19 cellular contexts compared by ENCODE assay signal in genomic region chr17:44925731-44926697, GRCh38. TPM values are rescaled to one million over a fixed set of nuclear protein-coding genes. Genes with fewer than 3 reads are reported as not detected.
DNase-seq lines count a peak whose midpoint lies in the region; ATAC-seq, FAIRE-seq and TF ChIP-seq lines count a peak whose summit lies in the region.
"Had no signal": no experiment of that assay in that cellular context is flagged by ENCODE, and none has a peak within 500 bp of the region (broad histone marks: within the 10 kb centered on the region; RNA-seq: fewer than 3 reads in every experiment).

No MANE protein-coding gene starts in this region.

- ATAC-seq in GM18868 (IDR thresholded peaks at IDR 0.05; ENCODE audit: unreplicated experiment): no peak
- ATAC-seq: HCT116 had no signal

- intact Hi-C loops in activated naive CD4-positive, alpha-beta T cell treated with anti-CD3 and anti-CD28 coated beads for 36 hours (cut with micrococcal nuclease): no loop called here
- intact Hi-C loops in sigmoid colon (cut with DNase I): no loop called here
- intact Hi-C loops in activated T-helper 1 cell treated with anti-CD3 and anti-CD28 coated beads, Interleukin-12 subunit alpha, Interleukin-12 subunit beta, Interleukin-2, Interleukin-4 antibody, amounts not matched to agents 30 ng/mL and 10 ng/mL and 1 ng/mL, durations not matched to agents 14 hours and 24 hours and 36 hours (cut with micrococcal nuclease): no loop called here

- no peak overlapping the region for H3K27ac ChIP-seq in sigmoid colon
- H3K27ac ChIP-seq: KMS-11 had no signal

- no peak overlapping the region for H3K27ac Mint-ChIP-seq in activated naive CD4-positive, alpha-beta T cell treated with anti-CD3 and anti-CD28 coated beads for 36 hours
- H3K27ac Mint-ChIP-seq in activated naive CD4-positive, alpha-beta T cell treated with anti-CD3 and anti-CD28 coated beads, Interleukin-2, amount 10 ng/mL, durations not matched to agents 7 days and 5 days: no peak overlapping the region
- H3K27ac Mint-ChIP-seq in chondrocyte (ENCODE audit: unreplicated experiment): no peak overlapping the region
- H3K27ac Mint-ChIP-seq in activated T-helper 1 cell treated with anti-CD3 and anti-CD28 coated beads, Interleukin-12 subunit alpha, Interleukin-12 subunit beta, Interleukin-2, Interleukin-4 antibody, amounts not matched to agents 30 ng/mL and 10 ng/mL and 1 ng/mL, durations not matched to agents 14 hours and 24 hours and 36 hours: no peak overlapping the region

- peaks cover 9% of the 10 kb centered on the region for H3K27me3 Mint-ChIP-seq in activated naive CD4-positive, alpha-beta T cell treated with anti-CD3 and anti-CD28 coated beads for 36 hours (ENCODE audit: low read depth)
- peaks cover 22% of the 10 kb centered on the region for H3K27me3 Mint-ChIP-seq in activated naive CD4-positive, alpha-beta T cell treated with anti-CD3 and anti-CD28 coated beads, Interleukin-2, amount 10 ng/mL, durations not matched to agents 7 days and 5 days
- H3K27me3 Mint-ChIP-seq in chondrocyte (ENCODE audit: low read depth): no peaks in the 10 kb centered on the region
- peaks cover 2% of the 10 kb centered on the region for H3K27me3 Mint-ChIP-seq in activated T-helper 1 cell treated with anti-CD3 and anti-CD28 coated beads, Interleukin-12 subunit alpha, Interleukin-12 subunit beta, Interleukin-2, Interleukin-4 antibody, amounts not matched to agents 30 ng/mL and 10 ng/mL and 1 ng/mL, durations not matched to agents 14 hours and 24 hours and 36 hours (ENCODE audit: insufficient read depth)

- no peak overlapping the region for H3K4me3 Mint-ChIP-seq in activated naive CD4-positive, alpha-beta T cell treated with anti-CD3 and anti-CD28 coated beads for 36 hours
- H3K4me3 Mint-ChIP-seq in activated naive CD4-positive, alpha-beta T cell treated with anti-CD3 and anti-CD28 coated beads, Interleukin-2, amount 10 ng/mL, durations not matched to agents 7 days and 5 days: no peak overlapping the region
- no peak overlapping the region for H3K4me3 Mint-ChIP-seq in chondrocyte (ENCODE audit: unreplicated experiment)
- no peak overlapping the region for H3K4me3 Mint-ChIP-seq in activated T-helper 1 cell treated with anti-CD3 and anti-CD28 coated beads, Interleukin-12 subunit alpha, Interleukin-12 subunit beta, Interleukin-2, Interleukin-4 antibody, amounts not matched to agents 30 ng/mL and 10 ng/mL and 1 ng/mL, durations not matched to agents 14 hours and 24 hours and 36 hours
- H3K4me3 Mint-ChIP-seq: CD14-positive monocyte had no signal

- no peak for TF ChIP-seq POLR2A in sigmoid colon (IDR thresholded peaks at IDR 0.05)

- 95 to 97% methylated on average over 18 of the region's 18 CpGs for WGBS in sigmoid colon, 2 donors

- peaks cover 30% of the 10 kb centered on the region for H3K36me3 Mint-ChIP-seq in activated naive CD4-positive, alpha-beta T cell treated with anti-CD3 and anti-CD28 coated beads for 36 hours (ENCODE audit: low read depth)
- H3K36me3 Mint-ChIP-seq in activated naive CD4-positive, alpha-beta T cell treated with anti-CD3 and anti-CD28 coated beads, Interleukin-2, amount 10 ng/mL, durations not matched to agents 7 days and 5 days: peaks cover 47% of the 10 kb centered on the region
- no peaks in the 10 kb centered on the region for H3K36me3 Mint-ChIP-seq in chondrocyte (ENCODE audit: low read depth)
- H3K36me3 Mint-ChIP-seq in activated T-helper 1 cell treated with anti-CD3 and anti-CD28 coated beads, Interleukin-12 subunit alpha, Interleukin-12 subunit beta, Interleukin-2, Interleukin-4 antibody, amounts not matched to agents 30 ng/mL and 10 ng/mL and 1 ng/mL, durations not matched to agents 14 hours and 24 hours and 36 hours (ENCODE audit: low read depth): peaks cover 33% of the 10 kb centered on the region

- H3K4me1 ChIP-seq in sigmoid colon: no peaks in the 10 kb centered on the region

- CTCF ChIA-PET in activated naive CD4-positive, alpha-beta T cell treated with anti-CD3 and anti-CD28 coated beads for 36 hours (lab: Charles Lee): interaction anchor here (0.6 to 2.8 kb wide), 3 partner anchors 94 to 201 kb away, joined by 3 to 7 read pairs (median 3); no protein-coding TSS in a partner anchor
- CTCF ChIA-PET in activated naive CD4-positive, alpha-beta T cell treated with anti-CD3 and anti-CD28 coated beads, Interleukin-2, amount 10 ng/mL, durations not matched to agents 7 days and 5 days (lab: Charles Lee): interaction anchor here (2.1 kb wide), 1 partner anchor 8 kb away, joined by 5 read pairs; no protein-coding TSS in a partner anchor

- no peaks in the 10 kb centered on the region for H3K9me3 Mint-ChIP-seq in activated naive CD4-positive, alpha-beta T cell treated with anti-CD3 and anti-CD28 coated beads for 36 hours
- no peaks in the 10 kb centered on the region for H3K9me3 Mint-ChIP-seq in activated naive CD4-positive, alpha-beta T cell treated with anti-CD3 and anti-CD28 coated beads, Interleukin-2, amount 10 ng/mL, durations not matched to agents 7 days and 5 days
- no peaks in the 10 kb centered on the region for H3K9me3 Mint-ChIP-seq in chondrocyte (ENCODE audit: low read depth)
- H3K9me3 Mint-ChIP-seq in activated T-helper 1 cell treated with anti-CD3 and anti-CD28 coated beads, Interleukin-12 subunit alpha, Interleukin-12 subunit beta, Interleukin-2, Interleukin-4 antibody, amounts not matched to agents 30 ng/mL and 10 ng/mL and 1 ng/mL, durations not matched to agents 14 hours and 24 hours and 36 hours: no peaks in the 10 kb centered on the region

- H3K4me3 ChIP-seq in sigmoid colon: no peak overlapping the region

- H3K4me1 Mint-ChIP-seq in activated naive CD4-positive, alpha-beta T cell treated with anti-CD3 and anti-CD28 coated beads for 36 hours (ENCODE audit: low read depth): no peaks in the 10 kb centered on the region
- H3K4me1 Mint-ChIP-seq in activated naive CD4-positive, alpha-beta T cell treated with anti-CD3 and anti-CD28 coated beads, Interleukin-2, amount 10 ng/mL, durations not matched to agents 7 days and 5 days: no peaks in the 10 kb centered on the region
- no peaks in the 10 kb centered on the region for H3K4me1 Mint-ChIP-seq in chondrocyte (ENCODE audit: low read depth)
- H3K4me1 Mint-ChIP-seq in activated T-helper 1 cell treated with anti-CD3 and anti-CD28 coated beads, Interleukin-12 subunit alpha, Interleukin-12 subunit beta, Interleukin-2, Interleukin-4 antibody, amounts not matched to agents 30 ng/mL and 10 ng/mL and 1 ng/mL, durations not matched to agents 14 hours and 24 hours and 36 hours (ENCODE audit: low read depth): no peaks in the 10 kb centered on the region
- H3K4me1 Mint-ChIP-seq: CD14-positive monocyte had no signal

- no peaks in the 10 kb centered on the region for H3K9me3 ChIP-seq in sigmoid colon

- no peak for TF ChIP-seq CTCF in chondrocyte (IDR thresholded peaks at IDR 0.05)
- no peak for TF ChIP-seq CTCF in sigmoid colon (IDR thresholded peaks at IDR 0.05)

- DNase-seq in activated naive CD4-positive, alpha-beta T cell treated with anti-CD3 and anti-CD28 coated beads for 36 hours: peak; percentile 3
- DNase-seq in activated naive CD4-positive, alpha-beta T cell treated with anti-CD3 and anti-CD28 coated beads, Interleukin-2, amount 10 ng/mL, durations not matched to agents 7 days and 5 days: no peak
- DNase-seq in HTR-8/SVneo (ENCODE audit: insufficient read length, low spot score): no peak
- DNase-seq in chondrocyte (ENCODE audit: low spot score): peak; percentile 72
- peak; percentile 61 for DNase-seq in sigmoid colon
- no peak for DNase-seq in NOMO-1 treated with dmso at 0.1 percent for 144 hours (lab: John Stamatoyannopoulos, UW; ENCODE audit: unreplicated experiment)
- DNase-seq in activated T-helper 1 cell treated with anti-CD3 and anti-CD28 coated beads, Interleukin-12 subunit alpha, Interleukin-12 subunit beta, Interleukin-2, Interleukin-4 antibody, amounts not matched to agents 30 ng/mL and 10 ng/mL and 1 ng/mL, durations not matched to agents 14 hours and 24 hours and 36 hours (ENCODE audit: low spot score): no peak
- DNase-seq: DMS 273 treated with DMSO at 0.1 percent for 48 hours, GDM1, NCI-H1436 treated with DMSO at 0.1 percent for 48 hours, NCI-H2029 treated with DMSO at 0.1 percent for 48 hours, NCI-H2171 treated with DMSO at 0.1 percent for 48 hours, NCI-H748 treated with DMSO at 0.1 percent for 48 hours had no signal

- TF ChIP-seq EP300 in sigmoid colon (IDR thresholded peaks at IDR 0.05): no peak

- no peaks in the 10 kb centered on the region for H3K27me3 ChIP-seq in sigmoid colon

- peak; percentile 70 for FAIRE-seq in HTR-8/SVneo (lab: Jason Lieb, UNC)
- FAIRE-seq: GM12891 had no signal

- H3K36me3 ChIP-seq in sigmoid colon: no peaks in the 10 kb centered on the region

RNA-seq across cellular contexts. Expression of gene GFAP, which starts 10.7 kb away (rescaled TPM):
- total RNA-seq in activated naive CD4-positive, alpha-beta T cell treated with anti-CD3 and anti-CD28 coated beads for 36 hours: not detected
- total RNA-seq in chondrocyte (0.55 to 1.0 TPM in 2 of 3 replicates, not detected in the other), sigmoid colon (not detected)
- 1 to 10 TPM in 2 of 3 donors, not detected in 1; 1.3 to 2.4 TPM for polyA plus RNA-seq in sigmoid colon
- not detected in 2 replicates for total RNA-seq in activated T-helper 1 cell treated with anti-CD3 and anti-CD28 coated beads, Interleukin-12 subunit alpha, Interleukin-12 subunit beta, Interleukin-2, Interleukin-4 antibody, amounts not matched to agents 30 ng/mL and 10 ng/mL and 1 ng/mL, durations not matched to agents 14 hours and 24 hours and 36 hours
- total RNA-seq: M059J had no signal

RNA-seq across cellular contexts. Expression of gene KIF18B, which starts 21.6 kb away (rescaled TPM):
- 10 to 100 TPM; 54.9 to 55.4 TPM for total RNA-seq in activated naive CD4-positive, alpha-beta T cell treated with anti-CD3 and anti-CD28 coated beads for 36 hours
- total RNA-seq in chondrocyte (3.9 to 7.7 TPM (median 5.2 TPM) in 3 replicates), sigmoid colon (1 to 10 TPM in 1 of 4 donors, under 1 TPM in 3; under 0.01 to 1.4 (median 0.30) TPM)
- 10 to 100 TPM in 1 of 3 donors, 1 to 10 TPM in 1, under 1 TPM in 1; 0.60 to 10.5 (median 1.4) TPM for polyA plus RNA-seq in sigmoid colon
- 41.4 and 42.8 TPM in 2 replicates for total RNA-seq in activated T-helper 1 cell treated with anti-CD3 and anti-CD28 coated beads, Interleukin-12 subunit alpha, Interleukin-12 subunit beta, Interleukin-2, Interleukin-4 antibody, amounts not matched to agents 30 ng/mL and 10 ng/mL and 1 ng/mL, durations not matched to agents 14 hours and 24 hours and 36 hours
- polyA plus RNA-seq: CD14-positive monocyte had no signal

RNA-seq across cellular contexts. Expression of gene EFTUD2, which starts 26.8 kb away (rescaled TPM):
- 100 to 1,000 TPM; 170 to 176 TPM for total RNA-seq in activated naive CD4-positive, alpha-beta T cell treated with anti-CD3 and anti-CD28 coated beads for 36 hours
- total RNA-seq in chondrocyte (71.9 to 99.2 TPM (median 75.9 TPM) in 3 replicates), sigmoid colon (10 to 100 TPM; 33.7 to 93.1 (median 55.8) TPM)
- polyA plus RNA-seq in sigmoid colon: 10 to 100 TPM; 20.6 to 48.4 (median 21.6) TPM
- total RNA-seq in activated T-helper 1 cell treated with anti-CD3 and anti-CD28 coated beads, Interleukin-12 subunit alpha, Interleukin-12 subunit beta, Interleukin-2, Interleukin-4 antibody, amounts not matched to agents 30 ng/mL and 10 ng/mL and 1 ng/mL, durations not matched to agents 14 hours and 24 hours and 36 hours: 206 and 219 TPM in 2 replicates

RNA-seq across cellular contexts. Expression of gene C1QL1, which starts 42.1 kb away (rescaled TPM):
- under 1 TPM; 0.36 to 0.40 TPM for total RNA-seq in activated naive CD4-positive, alpha-beta T cell treated with anti-CD3 and anti-CD28 coated beads for 36 hours
- 1.6 to 2.8 TPM (median 2.0 TPM) in 3 replicates for total RNA-seq in chondrocyte
- 1 to 10 TPM in 2 of 4 donors, under 1 TPM in 2; 0.41 to 4.3 (median 1.3) TPM for total RNA-seq in sigmoid colon
- polyA plus RNA-seq in sigmoid colon: 1 to 10 TPM in 2 of 3 donors, not detected in 1; 1.4 to 2.0 TPM
- 0.39 and 0.54 TPM in 2 replicates for total RNA-seq in activated T-helper 1 cell treated with anti-CD3 and anti-CD28 coated beads, Interleukin-12 subunit alpha, Interleukin-12 subunit beta, Interleukin-2, Interleukin-4 antibody, amounts not matched to agents 30 ng/mL and 10 ng/mL and 1 ng/mL, durations not matched to agents 14 hours and 24 hours and 36 hours
- polyA plus RNA-seq: CD14-positive monocyte had no signal

Comparison
In these comparisons a context has a peak if more than half of its experiments do, and no peak if none do; other contexts are left out.
1. DNase-seq: peak in activated naive CD4-positive, alpha-beta T cell treated with anti-CD3 and anti-CD28 coated beads for 36 hours (single experiment), chondrocyte (single experiment) and sigmoid colon (single experiment); none in activated naive CD4-positive, alpha-beta T cell treated with anti-CD3 and anti-CD28 coated beads, Interleukin-2, amount 10 ng/mL, durations not matched to agents 7 days and 5 days (single experiment), HTR-8/SVneo (single experiment), NOMO-1 treated with dmso at 0.1 percent for 144 hours (single experiment) and activated T-helper 1 cell treated with anti-CD3 and anti-CD28 coated beads, Interleukin-12 subunit alpha, Interleukin-12 subunit beta, Interleukin-2, Interleukin-4 antibody, amounts not matched to agents 30 ng/mL and 10 ng/mL and 1 ng/mL, durations not matched to agents 14 hours and 24 hours and 36 hours (single experiment).